ENCODE assay signal across 34 cellular contexts in the genomic region with DNA sequence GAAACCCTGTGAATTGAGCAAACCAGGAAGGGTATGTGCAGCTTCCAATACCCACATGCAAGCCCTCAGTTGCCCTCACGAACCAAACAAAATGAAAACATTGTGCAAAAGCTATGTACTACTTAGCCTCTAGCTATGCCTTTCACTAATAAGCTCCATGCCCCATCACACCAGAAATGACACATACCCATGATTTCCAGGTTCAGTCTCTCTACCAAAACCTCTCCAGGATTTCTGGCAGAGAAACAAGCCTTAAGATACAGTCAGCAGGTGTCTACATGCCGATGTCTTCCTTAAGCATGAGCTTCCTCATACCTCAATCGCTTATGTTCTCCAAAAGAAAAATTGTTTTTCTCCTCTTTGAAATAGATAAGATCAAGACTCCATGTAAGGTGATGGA.
"Had no signal": no experiment of that assay in that cellular context is flagged by ENCODE, and none has a peak within 500 bp of the region (broad histone marks: within the 10 kb centered on the region; RNA-seq: fewer than 3 reads in every experiment).

No MANE protein-coding gene starts in this region.

- H3K27ac ChIP-seq: KMS-11 had no signal

- H3K9me3 ChIP-seq: MG63 had no signal

- H3K36me3 ChIP-seq: MG63 had no signal

- DNase-seq: Karpas-422, Kasumi-1, KG1, MG63, MM.1S, MV-4-11, NCI-H1048, NCI-H1092, NCI-H1092 treated with DMSO at 0.1 percent for 48 hours, NCI-H1105, NCI-H1105 treated with DMSO at 0.1 percent for 48 hours, NCI-H1417, NCI-H1417 treated with DMSO at 0.1 percent for 48 hours, NCI-H1436, NCI-H1436 treated with DMSO at 0.1 percent for 48 hours, NCI-H146, NCI-H1694, NCI-H1694 treated with DMSO at 0.1 percent for 48 hours, NCI-H187, NCI-H187 treated with DMSO at 0.1 percent for 48 hours, NCI-H2029, NCI-H2029 treated with DMSO at 0.1 percent for 48 hours, NCI-H2081, NCI-H2081 treated with DMSO at 0.1 percent for 48 hours, NCI-H2107, NCI-H2171, NCI-H2171 treated with DMSO at 0.1 percent for 48 hours, NCI-H2227 treated with DMSO at 0.1 percent for 48 hours, NCI-H226, NCI-H345, NCI-H446, NCI-H446 treated with DMSO at 0.1 percent for 48 hours, NCI-H510A had no signal

- H3K4me3 ChIP-seq: MG63 had no signal

- H3K27me3 ChIP-seq: MG63 had no signal

- H3K9ac ChIP-seq: KMS-11 had no signal

- H3K4me2 ChIP-seq: KMS-11 had no signal
